Comparison of ENCODE assay signal across 1 cellular context in the genomic region with DNA sequence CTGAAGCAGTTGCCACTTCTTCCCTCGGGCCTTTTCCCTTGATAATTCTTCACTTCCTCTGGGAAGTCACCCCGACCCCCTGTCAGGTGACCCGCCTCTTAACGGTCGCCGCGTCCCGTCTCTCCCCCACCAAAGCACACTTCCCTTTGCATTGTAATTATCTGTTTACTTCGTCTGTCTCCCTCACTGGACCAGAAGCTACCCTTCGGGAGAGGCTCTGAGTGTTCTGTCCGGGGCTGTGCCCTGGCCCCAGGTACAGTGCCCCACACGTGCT.
TF ChIP-seq lines count a peak whose summit lies in the region.

No MANE protein-coding gene starts in this region.

TF ChIP-seq in HepG2, 621 proteins besides CTCF, POLR2A, EP300 and RAD21 (continued from another document):
- TF ChIP-seq, protein P1, sequence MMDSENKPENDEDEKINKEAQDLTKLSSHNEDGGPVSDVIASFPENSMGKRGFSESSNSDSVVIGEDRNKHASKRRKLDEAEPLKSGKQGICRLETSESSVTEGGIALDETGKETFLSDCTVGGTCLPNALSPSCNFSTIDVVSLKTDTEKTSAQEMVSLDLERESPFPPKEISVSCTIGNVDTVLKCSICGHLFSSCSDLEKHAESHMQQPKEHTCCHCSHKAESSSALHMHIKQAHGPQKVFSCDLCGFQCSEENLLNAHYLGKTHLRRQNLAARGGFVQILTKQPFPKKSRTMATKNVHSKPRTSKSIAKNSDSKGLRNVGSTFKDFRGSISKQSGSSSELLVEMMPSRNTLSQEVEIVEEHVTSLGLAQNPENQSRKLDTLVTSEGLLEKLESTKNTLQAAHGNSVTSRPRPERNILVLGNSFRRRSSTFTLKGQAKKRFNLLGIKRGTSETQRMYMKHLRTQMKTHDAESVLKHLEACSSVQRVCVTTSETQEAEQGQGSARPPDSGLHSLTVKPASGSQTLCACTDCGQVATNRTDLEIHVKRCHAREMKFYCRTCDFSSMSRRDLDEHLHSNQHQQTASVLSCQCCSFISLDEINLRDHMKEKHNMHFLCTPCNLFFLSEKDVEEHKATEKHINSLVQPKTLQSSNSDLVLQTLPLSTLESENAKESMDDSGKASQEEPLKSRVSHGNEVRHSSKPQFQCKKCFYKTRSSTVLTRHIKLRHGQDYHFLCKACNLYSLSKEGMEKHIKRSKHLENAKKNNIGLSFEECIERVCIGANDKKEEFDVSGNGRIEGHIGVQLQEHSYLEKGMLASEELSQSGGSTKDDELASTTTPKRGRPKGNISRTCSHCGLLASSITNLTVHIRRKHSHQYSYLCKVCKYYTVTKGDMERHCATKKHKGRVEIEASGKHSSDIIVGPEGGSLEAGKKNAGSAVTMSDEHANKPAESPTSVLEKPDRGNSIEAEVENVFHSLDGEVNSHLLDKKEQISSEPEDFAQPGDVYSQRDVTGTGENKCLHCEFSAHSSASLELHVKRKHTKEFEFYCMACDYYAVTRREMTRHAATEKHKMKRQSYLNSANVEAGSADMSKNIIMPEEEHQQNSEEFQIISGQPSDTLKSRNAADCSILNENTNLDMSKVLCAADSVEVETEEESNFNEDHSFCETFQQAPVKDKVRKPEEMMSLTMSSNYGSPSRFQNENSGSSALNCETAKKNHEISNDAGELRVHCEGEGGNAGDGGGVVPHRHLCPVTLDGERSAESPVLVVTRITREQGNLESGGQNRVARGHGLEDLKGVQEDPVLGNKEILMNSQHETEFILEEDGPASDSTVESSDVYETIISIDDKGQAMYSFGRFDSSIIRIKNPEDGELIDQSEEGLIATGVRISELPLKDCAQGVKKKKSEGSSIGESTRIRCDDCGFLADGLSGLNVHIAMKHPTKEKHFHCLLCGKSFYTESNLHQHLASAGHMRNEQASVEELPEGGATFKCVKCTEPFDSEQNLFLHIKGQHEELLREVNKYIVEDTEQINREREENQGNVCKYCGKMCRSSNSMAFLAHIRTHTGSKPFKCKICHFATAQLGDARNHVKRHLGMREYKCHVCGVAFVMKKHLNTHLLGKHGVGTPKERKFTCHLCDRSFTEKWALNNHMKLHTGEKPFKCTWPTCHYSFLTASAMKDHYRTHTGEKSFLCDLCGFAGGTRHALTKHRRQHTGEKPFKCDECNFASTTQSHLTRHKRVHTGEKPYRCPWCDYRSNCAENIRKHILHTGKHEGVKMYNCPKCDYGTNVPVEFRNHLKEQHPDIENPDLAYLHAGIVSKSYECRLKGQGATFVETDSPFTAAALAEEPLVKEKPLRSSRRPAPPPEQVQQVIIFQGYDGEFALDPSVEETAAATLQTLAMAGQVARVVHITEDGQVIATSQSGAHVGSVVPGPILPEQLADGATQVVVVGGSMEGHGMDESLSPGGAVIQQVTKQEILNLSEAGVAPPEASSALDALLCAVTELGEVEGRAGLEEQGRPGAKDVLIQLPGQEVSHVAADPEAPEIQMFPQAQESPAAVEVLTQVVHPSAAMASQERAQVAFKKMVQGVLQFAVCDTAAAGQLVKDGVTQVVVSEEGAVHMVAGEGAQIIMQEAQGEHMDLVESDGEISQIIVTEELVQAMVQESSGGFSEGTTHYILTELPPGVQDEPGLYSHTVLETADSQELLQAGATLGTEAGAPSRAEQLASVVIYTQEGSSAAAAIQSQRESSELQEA (CRISPR knock-in tag; IDR thresholded peaks at IDR 0.05; ENCODE audit: not compliant biosample characterization): peak; percentile 79
- TF ChIP-seq, protein P2, sequence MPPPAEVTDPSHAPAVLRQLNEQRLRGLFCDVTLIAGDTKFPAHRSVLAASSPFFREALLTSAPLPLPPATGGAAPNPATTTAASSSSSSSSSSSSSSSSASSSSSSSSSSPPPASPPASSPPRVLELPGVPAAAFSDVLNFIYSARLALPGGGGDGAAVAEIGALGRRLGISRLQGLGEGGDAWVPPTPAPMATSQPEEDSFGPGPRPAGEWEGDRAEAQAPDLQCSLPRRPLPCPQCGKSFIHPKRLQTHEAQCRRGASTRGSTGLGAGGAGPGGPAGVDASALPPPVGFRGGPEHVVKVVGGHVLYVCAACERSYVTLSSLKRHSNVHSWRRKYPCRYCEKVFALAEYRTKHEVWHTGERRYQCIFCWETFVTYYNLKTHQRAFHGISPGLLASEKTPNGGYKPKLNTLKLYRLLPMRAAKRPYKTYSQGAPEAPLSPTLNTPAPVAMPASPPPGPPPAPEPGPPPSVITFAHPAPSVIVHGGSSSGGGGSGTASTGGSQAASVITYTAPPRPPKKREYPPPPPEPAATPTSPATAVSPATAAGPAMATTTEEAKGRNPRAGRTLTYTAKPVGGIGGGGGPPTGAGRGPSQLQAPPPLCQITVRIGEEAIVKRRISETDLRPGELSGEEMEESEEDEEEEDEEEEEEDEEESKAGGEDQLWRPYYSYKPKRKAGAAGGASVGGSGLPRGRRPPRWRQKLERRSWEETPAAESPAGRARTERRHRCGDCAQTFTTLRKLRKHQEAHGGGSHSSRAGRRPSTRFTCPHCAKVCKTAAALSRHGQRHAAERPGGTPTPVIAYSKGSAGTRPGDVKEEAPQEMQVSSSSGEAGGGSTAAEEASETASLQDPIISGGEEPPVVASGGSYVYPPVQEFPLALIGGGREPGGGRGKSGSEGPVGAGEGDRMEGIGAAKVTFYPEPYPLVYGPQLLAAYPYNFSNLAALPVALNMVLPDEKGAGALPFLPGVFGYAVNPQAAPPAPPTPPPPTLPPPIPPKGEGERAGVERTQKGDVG (CRISPR knock-in tag; IDR thresholded peaks at IDR 0.05; ENCODE audit: borderline replicate concordance): 0 out of 2 replicates have a peak, but pooled peaks have one; percentile 54
- TF ChIP-seq ZNF350 (CRISPR knock-in tag; IDR thresholded peaks at IDR 0.05; ENCODE audit: borderline replicate concordance, low read depth) (peak; percentile 53; the same call in 1 of the 2 replicates), GFI1 (CRISPR knock-in tag; IDR thresholded peaks at IDR 0.05; ENCODE audit: borderline replicate concordance) (no peak), ZSCAN20 (CRISPR knock-in tag; IDR thresholded peaks at IDR 0.05; ENCODE audit: borderline replicate concordance) (no peak), ZNF354B (CRISPR knock-in tag; IDR thresholded peaks at IDR 0.05) (0 out of 2 replicates have a peak, but pooled peaks have one; percentile 27), MIER3 (CRISPR knock-in tag; IDR thresholded peaks at IDR 0.05; ENCODE audit: borderline replicate concordance) (no peak), ZNF850 (CRISPR knock-in tag; conservative IDR thresholded peaks at IDR 0.05) (0 out of 2 replicates have a peak, but pooled peaks have one; percentile 53), EZH2 (conservative IDR thresholded peaks at IDR 0.05; ENCODE audit: low read depth, low read length) (peak; percentile 78; the same call in 1 of the 2 replicates), HNRNPL (IDR thresholded peaks at IDR 0.05; ENCODE audit: low read depth, low read length) (0 out of 2 replicates have a peak, but pooled peaks have one; percentile 67), ZNF883 (CRISPR knock-in tag; IDR thresholded peaks at IDR 0.05; ENCODE audit: not compliant biosample characterization) (peak; percentile 97), SMYD3 (CRISPR knock-in tag; IDR thresholded peaks at IDR 0.05) (peak; percentile 93; the same call in 1 of the 2 replicates), ZNF530 (CRISPR knock-in tag; IDR thresholded peaks at IDR 0.05; ENCODE audit: low read depth) (no peak), NFYB (CRISPR knock-in tag; IDR thresholded peaks at IDR 0.05) (0 out of 2 replicates have a peak, but pooled peaks have one; percentile 8), SETDB1 (CRISPR knock-in tag; IDR thresholded peaks at IDR 0.05; ENCODE audit: borderline replicate concordance) (peak; percentile 89), YEATS4 (CRISPR knock-in tag; IDR thresholded peaks at IDR 0.05; ENCODE audit: borderline replicate concordance) (no peak)
- TF ChIP-seq, protein P3, sequence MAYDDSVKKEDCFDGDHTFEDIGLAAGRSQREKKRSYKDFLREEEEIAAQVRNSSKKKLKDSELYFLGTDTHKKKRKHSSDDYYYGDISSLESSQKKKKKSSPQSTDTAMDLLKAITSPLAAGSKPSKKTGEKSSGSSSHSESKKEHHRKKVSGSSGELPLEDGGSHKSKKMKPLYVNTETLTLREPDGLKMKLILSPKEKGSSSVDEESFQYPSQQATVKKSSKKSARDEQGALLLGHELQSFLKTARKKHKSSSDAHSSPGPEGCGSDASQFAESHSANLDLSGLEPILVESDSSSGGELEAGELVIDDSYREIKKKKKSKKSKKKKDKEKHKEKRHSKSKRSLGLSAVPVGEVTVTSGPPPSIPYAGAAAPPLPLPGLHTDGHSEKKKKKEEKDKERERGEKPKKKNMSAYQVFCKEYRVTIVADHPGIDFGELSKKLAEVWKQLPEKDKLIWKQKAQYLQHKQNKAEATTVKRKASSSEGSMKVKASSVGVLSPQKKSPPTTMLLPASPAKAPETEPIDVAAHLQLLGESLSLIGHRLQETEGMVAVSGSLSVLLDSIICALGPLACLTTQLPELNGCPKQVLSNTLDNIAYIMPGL (CRISPR knock-in tag; IDR thresholded peaks at IDR 0.05; ENCODE audit: borderline replicate concordance in 1 of 2, low read depth in 1 of 2): 0 out of 4 replicates have a peak, but pooled peaks of 1 of the 2 experiments have one; percentile 7
- TF ChIP-seq, protein P4, sequence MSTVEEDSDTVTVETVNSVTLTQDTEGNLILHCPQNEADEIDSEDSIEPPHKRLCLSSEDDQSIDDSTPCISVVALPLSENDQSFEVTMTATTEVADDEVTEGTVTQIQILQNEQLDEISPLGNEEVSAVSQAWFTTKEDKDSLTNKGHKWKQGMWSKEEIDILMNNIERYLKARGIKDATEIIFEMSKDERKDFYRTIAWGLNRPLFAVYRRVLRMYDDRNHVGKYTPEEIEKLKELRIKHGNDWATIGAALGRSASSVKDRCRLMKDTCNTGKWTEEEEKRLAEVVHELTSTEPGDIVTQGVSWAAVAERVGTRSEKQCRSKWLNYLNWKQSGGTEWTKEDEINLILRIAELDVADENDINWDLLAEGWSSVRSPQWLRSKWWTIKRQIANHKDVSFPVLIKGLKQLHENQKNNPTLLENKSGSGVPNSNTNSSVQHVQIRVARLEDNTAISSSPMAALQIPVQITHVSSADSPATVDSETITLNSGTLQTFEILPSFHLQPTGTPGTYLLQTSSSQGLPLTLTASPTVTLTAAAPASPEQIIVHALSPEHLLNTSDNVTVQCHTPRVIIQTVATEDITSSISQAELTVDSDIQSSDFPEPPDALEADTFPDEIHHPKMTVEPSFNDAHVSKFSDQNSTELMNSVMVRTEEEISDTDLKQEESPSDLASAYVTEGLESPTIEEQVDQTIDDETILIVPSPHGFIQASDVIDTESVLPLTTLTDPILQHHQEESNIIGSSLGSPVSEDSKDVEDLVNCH (CRISPR knock-in tag; IDR thresholded peaks at IDR 0.05): no peak
- TF ChIP-seq, protein P5, sequence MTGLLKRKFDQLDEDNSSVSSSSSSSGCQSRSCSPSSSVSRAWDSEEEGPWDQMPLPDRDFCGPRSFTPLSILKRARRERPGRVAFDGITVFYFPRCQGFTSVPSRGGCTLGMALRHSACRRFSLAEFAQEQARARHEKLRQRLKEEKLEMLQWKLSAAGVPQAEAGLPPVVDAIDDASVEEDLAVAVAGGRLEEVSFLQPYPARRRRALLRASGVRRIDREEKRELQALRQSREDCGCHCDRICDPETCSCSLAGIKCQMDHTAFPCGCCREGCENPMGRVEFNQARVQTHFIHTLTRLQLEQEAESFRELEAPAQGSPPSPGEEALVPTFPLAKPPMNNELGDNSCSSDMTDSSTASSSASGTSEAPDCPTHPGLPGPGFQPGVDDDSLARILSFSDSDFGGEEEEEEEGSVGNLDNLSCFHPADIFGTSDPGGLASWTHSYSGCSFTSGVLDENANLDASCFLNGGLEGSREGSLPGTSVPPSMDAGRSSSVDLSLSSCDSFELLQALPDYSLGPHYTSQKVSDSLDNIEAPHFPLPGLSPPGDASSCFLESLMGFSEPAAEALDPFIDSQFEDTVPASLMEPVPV (CRISPR knock-in tag; IDR thresholded peaks at IDR 0.05): peak; percentile 78; the same call in 1 of the 2 replicates
